ENCODE assay signal across 8 cellular contexts in the genomic region with DNA sequence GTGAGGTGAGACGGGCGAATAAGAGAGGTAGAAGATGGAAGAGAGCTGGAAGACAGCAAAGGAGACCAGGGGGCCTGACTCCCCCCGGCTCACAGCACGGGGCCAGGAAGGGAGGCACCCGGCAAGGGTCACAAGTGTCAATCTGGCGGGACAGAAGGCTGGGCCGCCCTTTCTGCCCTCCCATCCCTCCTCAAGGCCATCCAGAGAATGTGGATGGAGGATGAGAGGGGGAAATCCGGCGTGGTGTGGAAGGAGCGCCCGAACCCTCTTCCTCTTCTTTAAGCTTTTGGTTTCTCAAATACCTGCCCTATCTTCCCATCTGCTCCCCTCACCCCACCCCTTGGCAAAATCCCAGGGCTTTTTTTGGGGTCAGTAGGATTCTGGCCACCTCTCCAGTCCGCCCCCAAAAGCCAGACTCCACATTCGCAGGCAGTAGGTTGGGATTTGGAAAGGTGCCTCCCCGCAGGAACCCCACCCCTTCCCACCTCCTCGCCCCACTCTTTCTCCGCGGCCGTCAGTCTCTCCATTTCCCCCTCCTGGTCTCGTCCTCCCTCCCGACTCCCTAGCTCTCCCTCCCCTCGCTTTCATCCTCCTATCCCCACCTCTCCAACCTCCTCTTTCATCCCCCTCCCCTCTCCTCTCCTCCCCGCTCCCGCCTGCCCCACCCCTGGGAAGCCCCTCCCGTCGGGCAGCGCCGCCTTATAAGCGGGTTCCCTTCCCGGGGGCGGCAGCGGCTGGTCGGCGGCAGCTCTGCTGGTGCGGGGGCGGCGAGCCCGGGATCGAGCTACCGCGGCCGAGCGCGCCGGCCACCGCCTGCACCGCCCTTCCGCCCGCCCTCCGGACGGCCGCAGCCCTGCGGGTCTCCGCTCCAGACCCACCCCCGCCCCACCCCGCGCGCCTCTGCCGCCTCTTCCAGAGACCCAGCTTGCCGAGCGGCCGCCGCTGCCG. TPM values are rescaled to one million over a fixed set of nuclear protein-coding genes. Genes with fewer than 3 reads are reported as not detected.
DNase-seq lines count a peak whose midpoint lies in the region; ATAC-seq and TF ChIP-seq lines count a peak whose summit lies in the region.

PTMS (plus strand) TSS at position 730 of the 948 bp plus-strand sequence. CDS start 343 bp downstream, outside the sequence.

- H3K36me3 Mint-ChIP-seq in T-cell: no peaks in the 10 kb centered on the region
- H3K36me3 Mint-ChIP-seq in effector memory CD8-positive, alpha-beta T cell (ENCODE audit: insufficient read depth): peaks cover 11% of the 10 kb centered on the region

- H3K9me3 ChIP-seq in GM23248 (ENCODE audit: low read depth) (no peaks in the 10 kb centered on the region), lung (ENCODE audit: control insufficient read depth in 2 of 2, insufficient read depth in 1 of 2, low read length in 1 of 2) (no peaks in the 10 kb centered on the region)

- ATAC-seq in T-cell (replicated peaks in 1 of 4) (peak; percentile 3 to 22 (median 20)), lung (ENCODE audit: insufficient read depth, low FRiP score) (peak; percentile 49), GM18517 (IDR thresholded peaks at IDR 0.05; ENCODE audit: unreplicated experiment) (no peak)
- ATAC-seq in effector memory CD8-positive, alpha-beta T cell (replicated peaks): no peak

- peaks cover 37% of the 10 kb centered on the region in 2 donors for H3K27me3 Mint-ChIP-seq in T-cell
- peaks cover 17 to 37% of the 10 kb centered on the region in 2 donors for H3K27me3 Mint-ChIP-seq in effector memory CD8-positive, alpha-beta T cell

- peak within 1 kb of the TSS; percentile 90 for H3K9ac ChIP-seq in GM23248

- H3K4me1 ChIP-seq in GM23248 (ENCODE audit: insufficient read depth) (peaks cover 37% of the 10 kb centered on the region), lung (ENCODE audit: control insufficient read depth in 2 of 2, insufficient read depth in 2 of 2, low read length in 2 of 2) (peaks cover 10 to 15% of the 10 kb centered on the region in 2 donors)

- in situ Hi-C loops in GM23248 (cut with MboI): no loop called here

- POLR2A ChIA-PET in T-cell (lab: Charles Lee): interaction anchor here in 1 of 2 donors (1.5 kb wide), 1 partner anchor 16 kb away, joined by 4 read pairs; no protein-coding TSS in a partner anchor

- TF ChIP-seq CTCF in lung (IDR thresholded peaks at IDR 0.05; ENCODE audit: control extremely low read depth, extremely low read depth): no peak

- H3K4me1 Mint-ChIP-seq in T-cell: peaks cover 26 to 48% (median 39%) of the 10 kb centered on the region in 3 donors
- peaks cover 34 to 38% of the 10 kb centered on the region in 2 donors for H3K4me1 Mint-ChIP-seq in effector memory CD8-positive, alpha-beta T cell (ENCODE audit: low read depth in 2 of 2)

- H3K27ac Mint-ChIP-seq in T-cell: peak within 1 kb of the TSS; percentile 52 to 64
- H3K27ac Mint-ChIP-seq in effector memory CD8-positive, alpha-beta T cell: peak within 1 kb of the TSS; percentile 50 to 74

- peaks cover 9% of the 10 kb centered on the region; the same call in 1 of the 2 replicates for H4K20me1 ChIP-seq in GM23248 (ENCODE audit: insufficient read depth)

- H3K27ac ChIP-seq in GM23248 (peak within 1 kb of the TSS; percentile 73), lung (ENCODE audit: low read depth in 1 of 2, low read length in 1 of 2) (peak within 1 kb of the TSS; percentile 81 to 95), substantia nigra (ENCODE audit: low read depth, low read length, poor library complexity, severe bottlenecking) (peak within 1 kb of the TSS; percentile 49)

- H3K27me3 ChIP-seq in GM23248 (replicated peaks; ENCODE audit: insufficient read depth) (no peaks in the 10 kb centered on the region), lung (ENCODE audit: control insufficient read depth, insufficient read depth) (no peaks in the 10 kb centered on the region)

- DNase-seq in Daoy (ENCODE audit: low read depth): peak; percentile 97
- DNase-seq in GM23248: peak; percentile 83
- DNase-seq in NCI-H1105 (lab: John Stamatoyannopoulos, UW): peak; percentile 97
- no peak for DNase-seq in T-cell
- no peak for DNase-seq in effector memory CD8-positive, alpha-beta T cell
- peak; percentile 83 for DNase-seq in lung (ENCODE audit: low spot score)
- DNase-seq in substantia nigra (lab: John Stamatoyannopoulos, UW): peak in 20 of 49 donors; percentile 13 to 96 (median 39)

- H3K9me2 ChIP-seq in GM23248 (ENCODE audit: insufficient read depth): no peaks in the 10 kb centered on the region

- peak within 1 kb of the TSS; percentile 98 for H3K4me3 ChIP-seq in GM23248
- peak within 1 kb of the TSS; percentile 62 for H3K4me3 ChIP-seq in lung

- H3F3A ChIP-seq in GM23248 (ENCODE audit: insufficient read depth): peaks cover 31% of the 10 kb centered on the region

- CTCF ChIA-PET in T-cell (lab: Charles Lee): interaction anchor here (0.7 to 2.9 kb wide), 22 partner anchors 9 to 1936 kb away, joined by 3 to 22 read pairs (median 4); partner anchors contain the start of genes COPS7A (in 2 of the 2), MLF2 (in 2 of the 2), CDCA3 (in 1 of the 2) and USP5 (in 1 of the 2)

- H3K36me3 ChIP-seq in GM23248 (ENCODE audit: low read depth): no peaks in the 10 kb centered on the region
- peaks cover 0 to 11% of the 10 kb centered on the region in 2 donors for H3K36me3 ChIP-seq in lung (ENCODE audit: control insufficient read depth in 2 of 2, insufficient read depth in 2 of 2, low read length in 2 of 2)

- WGBS in GM23248 (ENCODE audit: low coverage in 1 of 2, low lambda C conversion rate in 2 of 2, missing lambda C conversion rate in 2 of 2), 2 experiments: 13 to 28% methylated on average over 22 to 63 of the region's 63 CpGs
- WGBS in lung, 2 donors: 3% methylated on average over 44 to 63 of the region's 63 CpGs

- H3K79me2 ChIP-seq in GM23248 (ENCODE audit: insufficient read depth): peaks cover 33% of the 10 kb centered on the region

- H3K4me3 Mint-ChIP-seq in T-cell: peak within 1 kb of the TSS; percentile 79 to 88 (median 81)
- H3K4me3 Mint-ChIP-seq in effector memory CD8-positive, alpha-beta T cell: peak within 1 kb of the TSS; percentile 88 to 91

- H3K9me3 Mint-ChIP-seq in T-cell: no peaks in the 10 kb centered on the region
- no peaks in the 10 kb centered on the region for H3K9me3 Mint-ChIP-seq in effector memory CD8-positive, alpha-beta T cell

- H3K4me2 ChIP-seq in GM23248 (ENCODE audit: unreplicated experiment): peak within 1 kb of the TSS; percentile 80

- peak within 1 kb of the TSS; percentile 90 for H2AFZ ChIP-seq in GM23248

RNA-seq across cellular contexts. Expression of gene PTMS, which starts in this region (rescaled TPM):
- 196 and 217 TPM in 2 replicates for total RNA-seq in Daoy (2014; rRNA removed; shearing (Covaris generic))
- 109 and 130 TPM in 2 replicates for total RNA-seq in GM23248 (2014; rRNA removed; shearing (Covaris generic))
- polyA plus RNA-seq in GM23248 (2016; fragmentation: Nextera tagmentation; extraction: Ambion mirVana) (238 and 250 TPM in 2 replicates), lung (100 to 1,000 TPM; 196 to 801 TPM)
- total RNA-seq in T-cell (10 to 100 TPM in 3 of 5 donors, 1 to 10 TPM in 2; 6.5 to 15.9 (median 10.6) TPM), lung (100 to 1,000 TPM in 1 of 2 donors, 10 to 100 TPM in 1; 65.6 to 301 TPM)

Comparison
In these comparisons a context has a peak if more than half of its experiments do, and no peak if none do; other contexts are left out.
1. DNase-seq: peak in Daoy (single experiment), GM23248 (single experiment), NCI-H1105 (single experiment) and lung (single experiment); none in T-cell (0 of 34) and effector memory CD8-positive, alpha-beta T cell (0 of 3).
2. ATAC-seq: peak in T-cell (4 of 4) and lung (single experiment); none in effector memory CD8-positive, alpha-beta T cell (single experiment) and GM18517 (single experiment).
3. Peak in every context shown above with its lines, with median percentiles within 50 percentile points of each other: H3K27ac ChIP-seq.